ENCODE assay signal across 9 cellular contexts in genomic region chr5:181133610-181134231, GRCh38. TPM values are rescaled to one million over a fixed set of nuclear protein-coding genes. Genes with fewer than 3 reads are reported as not detected.
DNase-seq lines count a peak whose midpoint lies in the region; ATAC-seq and TF ChIP-seq lines count a peak whose summit lies in the region.
"Had no signal": no experiment of that assay in that cellular context is flagged by ENCODE, and none has a peak within 500 bp of the region (broad histone marks: within the 10 kb centered on the region; RNA-seq: fewer than 3 reads in every experiment).

No MANE protein-coding gene starts in this region.

- WGBS in psoas muscle, 3 donors: 37 to 43% (median 39%) methylated on average over 10 of the region's 10 CpGs

- no peak overlapping the region for H3K4me3 ChIP-seq in fibroblast of mammary gland (ENCODE audit: control insufficient read depth, low read depth, low read length)
- no peak overlapping the region for H3K4me3 ChIP-seq in psoas muscle

- DNase-seq in GM03348 (ENCODE audit: low spot score): peak; percentile 87
- DNase-seq in RKO (ENCODE audit: low spot score): peak; percentile 83
- DNase-seq in fibroblast of mammary gland (ENCODE audit: low read depth): peak; percentile 88
- peak; percentile 76 to 79 for DNase-seq in psoas muscle
- no peak for DNase-seq in activated CD8-positive, alpha-beta memory T cell treated with anti-CD3 and anti-CD28 coated beads for 24 hours
- DNase-seq in islet precursor cell: no peak
- DNase-seq: NCI-H524 treated with DMSO at 0.1 percent for 48 hours had no signal

- no peak for ATAC-seq in psoas muscle
- no peak for ATAC-seq in HG03521 (IDR thresholded peaks at IDR 0.05; ENCODE audit: unreplicated experiment)
- no peak for ATAC-seq in GM21423 (IDR thresholded peaks at IDR 0.05; ENCODE audit: unreplicated experiment)

- intact Hi-C loops in psoas muscle (cut with DNase I): no loop called here

- H3K27ac ChIP-seq in psoas muscle: no peak overlapping the region

- H3K4me1 ChIP-seq in psoas muscle: no peaks in the 10 kb centered on the region

- TF ChIP-seq CTCF in fibroblast of mammary gland (conservative IDR thresholded peaks at IDR 0.05; ENCODE audit: control insufficient read depth, insufficient read depth, low read depth, low read length) (no peak), psoas muscle (IDR thresholded peaks at IDR 0.05) (no peak)

- H3K27me3 ChIP-seq in psoas muscle (ENCODE audit: insufficient read depth in 3 of 3, low read length in 2 of 3): peaks cover 0 to 17% (median 3%) of the 10 kb centered on the region in 3 donors

- peaks cover 9% of the 10 kb centered on the region for H3K9me3 ChIP-seq in psoas muscle

- no peaks in the 10 kb centered on the region for H3K36me3 ChIP-seq in psoas muscle (ENCODE audit: insufficient read depth in 1 of 2, low read depth in 1 of 2)

RNA-seq across cellular contexts. Expression of gene OR2V1, which starts 2.8 kb away (rescaled TPM):
- not detected for total RNA-seq in psoas muscle
- not detected for polyA plus RNA-seq in psoas muscle

RNA-seq across cellular contexts. Expression of gene OR2V2, which starts 13.7 kb away (rescaled TPM):
- not detected for total RNA-seq in psoas muscle
- not detected for polyA plus RNA-seq in psoas muscle

Comparison
In these comparisons a context has a peak if more than half of its experiments do, and no peak if none do; other contexts are left out.
1. DNase-seq: peak in GM03348 (single experiment), RKO (single experiment), fibroblast of mammary gland (single experiment) and psoas muscle (2 of 2); none in activated CD8-positive, alpha-beta memory T cell treated with anti-CD3 and anti-CD28 coated beads for 24 hours (single experiment) and islet precursor cell (single experiment).